ENCODE assay signal across 9 cellular contexts in genomic region chr17:7916383-7916677, GRCh38. TPM values are rescaled to one million over a fixed set of nuclear protein-coding genes. Genes with fewer than 3 reads are reported as not detected.
A peak's percentile ranks its signal among the peaks of the same experiment; 100 is the strongest.
DNase-seq lines count a peak whose midpoint lies in the region; ATAC-seq, FAIRE-seq and TF ChIP-seq lines count a peak whose summit lies in the region.
"Had no signal": no experiment of that assay in that cellular context is flagged by ENCODE, and none has a peak within 500 bp of the region (broad histone marks: within the 10 kb centered on the region; RNA-seq: fewer than 3 reads in every experiment).

No MANE protein-coding gene starts in this region.

- peak overlapping the region; percentile 58 for H3K27ac Mint-ChIP-seq in activated T-helper 2 cell treated with anti-CD3 and anti-CD28 coated beads, Interferon-gamma antibody, Interleukin-2, Interleukin-4, amounts not matched to agents 10 μg/mL and 5 μg/mL and 100 μg/mL, durations not matched to agents 14 hours and 24 hours and 36 hours

- peak overlapping the region; percentile 80 for H3K9ac ChIP-seq in keratinocyte (ENCODE audit: control insufficient read depth, extremely low read depth, insufficient read depth, low read length)

- H3K27me3 ChIP-seq in keratinocyte (ENCODE audit: control insufficient read depth, extremely low read depth, insufficient read depth, low read length) (no peaks in the 10 kb centered on the region), thoracic aorta (replicated peaks; ENCODE audit: insufficient read depth) (no peaks in the 10 kb centered on the region)

- intact Hi-C loops in activated T-helper 2 cell treated with anti-CD3 and anti-CD28 coated beads, Interferon-gamma antibody, Interleukin-2, Interleukin-4, amounts not matched to agents 10 μg/mL and 5 μg/mL and 100 μg/mL, durations not matched to agents 14 hours and 24 hours and 36 hours (cut with micrococcal nuclease): no loop called here

- no peaks in the 10 kb centered on the region for H3K27me3 Mint-ChIP-seq in activated T-helper 2 cell treated with anti-CD3 and anti-CD28 coated beads, Interferon-gamma antibody, Interleukin-2, Interleukin-4, amounts not matched to agents 10 μg/mL and 5 μg/mL and 100 μg/mL, durations not matched to agents 14 hours and 24 hours and 36 hours (ENCODE audit: low read depth)

- no peaks in the 10 kb centered on the region for H3K9me3 ChIP-seq in keratinocyte (ENCODE audit: control insufficient read depth, low read depth, low read length)
- no peaks in the 10 kb centered on the region for H3K9me3 ChIP-seq in thoracic aorta

- peak overlapping the region; percentile 87 for H3K27ac ChIP-seq in keratinocyte (ENCODE audit: control insufficient read depth, insufficient read depth, low read length)
- peak overlapping the region; percentile 90 to 94 for H3K27ac ChIP-seq in thoracic aorta

- FAIRE-seq in keratinocyte (lab: Jason Lieb, UNC): no peak
- FAIRE-seq: TTC549 had no signal

- no peaks in the 10 kb centered on the region for H4K20me1 ChIP-seq in keratinocyte (ENCODE audit: control insufficient read depth, extremely low read depth, insufficient read depth, low read length)

- H3K4me2 ChIP-seq in keratinocyte (ENCODE audit: control insufficient read depth, extremely low read depth, insufficient read depth, low read depth, low read length): peak overlapping the region; percentile 97

- no peaks in the 10 kb centered on the region for H3K9me1 ChIP-seq in keratinocyte (ENCODE audit: control insufficient read depth, extremely low read depth, insufficient read depth, low read length)

- dilution Hi-C loops in keratinocyte (cut with MboI; ENCODE audit: extremely low pct_ligation_motif_present, low sequenced_read_pairs): no loop called here

- peak overlapping the region; percentile 10 for H2AFZ ChIP-seq in keratinocyte (ENCODE audit: control insufficient read depth, low read length)

- peaks cover 23% of the 10 kb centered on the region for H3K4me1 Mint-ChIP-seq in activated T-helper 2 cell treated with anti-CD3 and anti-CD28 coated beads, Interferon-gamma antibody, Interleukin-2, Interleukin-4, amounts not matched to agents 10 μg/mL and 5 μg/mL and 100 μg/mL, durations not matched to agents 14 hours and 24 hours and 36 hours (ENCODE audit: low read depth)

- peak overlapping the region; percentile 75 for H3K4me3 Mint-ChIP-seq in activated T-helper 2 cell treated with anti-CD3 and anti-CD28 coated beads, Interferon-gamma antibody, Interleukin-2, Interleukin-4, amounts not matched to agents 10 μg/mL and 5 μg/mL and 100 μg/mL, durations not matched to agents 14 hours and 24 hours and 36 hours (ENCODE audit: low read depth)

- DNase-seq in activated CD8-positive, alpha-beta memory T cell treated with anti-CD3 and anti-CD28 coated beads, Interleukin-2, amount 50 U/mL, for 4 hours: peak; percentile 23
- no peak for DNase-seq in activated CD8-positive, alpha-beta memory T cell treated with anti-CD3 and anti-CD28 coated beads for 24 hours
- no peak for DNase-seq in activated T-helper 2 cell treated with anti-CD3 and anti-CD28 coated beads, Interferon-gamma antibody, Interleukin-2, Interleukin-4, amounts not matched to agents 10 μg/mL and 5 μg/mL and 100 μg/mL, durations not matched to agents 14 hours and 24 hours and 36 hours (ENCODE audit: low spot score)
- DNase-seq in keratinocyte (ENCODE audit: low read depth, low spot score) (no peak), thoracic aorta (ENCODE audit: low spot score) (no peak), NCI-H187 treated with DMSO at 0.1 percent for 48 hours (lab: John Stamatoyannopoulos, UW) (no peak), HuH-7 (ENCODE audit: low spot score) (no peak), NCI-H748 treated with DMSO at 0.1 percent for 48 hours (lab: John Stamatoyannopoulos, UW) (no peak)

- H3K4me1 ChIP-seq in keratinocyte (ENCODE audit: control insufficient read depth, extremely low read depth, insufficient read depth, low read length) (peaks cover 23% of the 10 kb centered on the region), thoracic aorta (ENCODE audit: control insufficient read depth in 1 of 2, low read depth in 2 of 2) (peaks cover 6 to 19% of the 10 kb centered on the region in 2 donors)

- TF ChIP-seq CTCF in keratinocyte (optimal IDR thresholded peaks at IDR 0.05 in 1 of 3, IDR thresholded peaks at IDR 0.05 in 1 of 3, conservative IDR thresholded peaks at IDR 0.05 in 1 of 3; ENCODE audit: extremely low read depth in 1 of 3, insufficient read depth in 2 of 3, low read length in 3 of 3): no peak
- no peak for TF ChIP-seq CTCF in thoracic aorta (IDR thresholded peaks at IDR 0.05)

- H3K4me3 ChIP-seq in keratinocyte (ENCODE audit: control insufficient read depth in 2 of 3, extremely low read depth in 1 of 3, insufficient read depth in 2 of 3, low read depth in 1 of 3, low read length in 3 of 3) (peak overlapping the region in 2 of 3 experiments; percentile 51 to 53), thoracic aorta (peak overlapping the region; percentile 77)

- H3K36me3 ChIP-seq in keratinocyte (ENCODE audit: control insufficient read depth in 2 of 2, extremely low read depth in 1 of 2, insufficient read depth in 2 of 2, low read length in 2 of 2) (peaks cover 2 to 8% of the 10 kb centered on the region in 2 experiments), thoracic aorta (peaks cover 3% of the 10 kb centered on the region)

- H3K79me2 ChIP-seq in keratinocyte (ENCODE audit: control insufficient read depth, insufficient read depth, low read length): no peaks in the 10 kb centered on the region

- H3K36me3 Mint-ChIP-seq in activated T-helper 2 cell treated with anti-CD3 and anti-CD28 coated beads, Interferon-gamma antibody, Interleukin-2, Interleukin-4, amounts not matched to agents 10 μg/mL and 5 μg/mL and 100 μg/mL, durations not matched to agents 14 hours and 24 hours and 36 hours (ENCODE audit: low read depth): peaks cover 15% of the 10 kb centered on the region

- no peaks in the 10 kb centered on the region for H3K9me3 Mint-ChIP-seq in activated T-helper 2 cell treated with anti-CD3 and anti-CD28 coated beads, Interferon-gamma antibody, Interleukin-2, Interleukin-4, amounts not matched to agents 10 μg/mL and 5 μg/mL and 100 μg/mL, durations not matched to agents 14 hours and 24 hours and 36 hours

- peak; percentile 1 for ATAC-seq in thoracic aorta (ENCODE audit: insufficient number of reproducible peaks, low FRiP score, low read depth)

RNA-seq across cellular contexts. Expression of gene RNF227, which starts 0.2 kb away (rescaled TPM):
- 4.8 and 5.0 TPM in 2 replicates for total RNA-seq in activated T-helper 2 cell treated with anti-CD3 and anti-CD28 coated beads, Interferon-gamma antibody, Interleukin-2, Interleukin-4, amounts not matched to agents 10 μg/mL and 5 μg/mL and 100 μg/mL, durations not matched to agents 14 hours and 24 hours and 36 hours
- 3.4 to 5.7 TPM (median 3.6 TPM) in 3 replicates for polyA plus RNA-seq in keratinocyte
- polyA plus RNA-seq in keratinocyte (2011; ENCODE audit: low read depth): 4.3 TPM
- 3.4 TPM in 2 replicates for polyA plus RNA-seq in keratinocyte (2011; cell fraction: cytosol; rRNA removed)
- polyA plus RNA-seq in keratinocyte (2011; cell fraction: nucleus; rRNA removed): 6.7 and 7.2 TPM in 2 replicates
- polyA plus RNA-seq in keratinocyte (2012; ENCODE audit: low replicate concordance): 1.6 and 15.6 TPM in 2 replicates
- polyA minus RNA-seq in keratinocyte: 1.3 to 2.1 TPM in 2 of 3 replicates, not detected in the other
- polyA minus RNA-seq in keratinocyte (2011; cell fraction: cytosol; rRNA and poly(A)+ RNA removed): 2.5 TPM
- 1.5 and 2.9 TPM in 2 replicates for polyA minus RNA-seq in keratinocyte (2011; cell fraction: nucleus; rRNA and poly(A)+ RNA removed)
- total RNA-seq in thoracic aorta: 1 to 10 TPM; 3.3 to 5.4 TPM

RNA-seq across cellular contexts. Expression of gene KCNAB3, which starts 13.3 kb away (rescaled TPM):
- total RNA-seq in activated T-helper 2 cell treated with anti-CD3 and anti-CD28 coated beads, Interferon-gamma antibody, Interleukin-2, Interleukin-4, amounts not matched to agents 10 μg/mL and 5 μg/mL and 100 μg/mL, durations not matched to agents 14 hours and 24 hours and 36 hours: 9.9 and 11.3 TPM in 2 replicates
- 2.0 to 2.5 TPM (median 2.2 TPM) in 3 replicates for polyA plus RNA-seq in keratinocyte
- 1.1 TPM for polyA plus RNA-seq in keratinocyte (2011; ENCODE audit: low read depth)
- polyA plus RNA-seq in keratinocyte (2011; cell fraction: cytosol; rRNA removed): 0.13 and 0.27 TPM in 2 replicates
- polyA plus RNA-seq in keratinocyte (2011; cell fraction: nucleus; rRNA removed): 17.3 and 18.3 TPM in 2 replicates
- 1.2 and 1.3 TPM in 2 replicates for polyA plus RNA-seq in keratinocyte (2012; ENCODE audit: low replicate concordance)
- 0.66 to 1.9 TPM (median 0.99 TPM) in 3 replicates for polyA minus RNA-seq in keratinocyte
- not detected for polyA minus RNA-seq in keratinocyte (2011; cell fraction: cytosol; rRNA and poly(A)+ RNA removed)
- polyA minus RNA-seq in keratinocyte (2011; cell fraction: nucleus; rRNA and poly(A)+ RNA removed): 2.2 and 2.8 TPM in 2 replicates
- total RNA-seq in thoracic aorta: not detected

RNA-seq across cellular contexts. Expression of gene TRAPPC1, which starts 15.4 kb away (rescaled TPM):
- total RNA-seq in activated T-helper 2 cell treated with anti-CD3 and anti-CD28 coated beads, Interferon-gamma antibody, Interleukin-2, Interleukin-4, amounts not matched to agents 10 μg/mL and 5 μg/mL and 100 μg/mL, durations not matched to agents 14 hours and 24 hours and 36 hours: 156 and 190 TPM in 2 replicates
- polyA plus RNA-seq in keratinocyte: 108 to 396 TPM (median 128 TPM) in 3 replicates
- 38.3 TPM for polyA plus RNA-seq in keratinocyte (2011; ENCODE audit: low read depth)
- 329 and 422 TPM in 2 replicates for polyA plus RNA-seq in keratinocyte (2011; cell fraction: cytosol; rRNA removed)
- polyA plus RNA-seq in keratinocyte (2011; cell fraction: nucleus; rRNA removed): 115 and 122 TPM in 2 replicates
- polyA plus RNA-seq in keratinocyte (2012; ENCODE audit: low replicate concordance): 190 and 276 TPM in 2 replicates
- polyA minus RNA-seq in keratinocyte: 161 to 257 TPM (median 217 TPM) in 3 replicates
- polyA minus RNA-seq in keratinocyte (2011; cell fraction: cytosol; rRNA and poly(A)+ RNA removed): 191 TPM
- polyA minus RNA-seq in keratinocyte (2011; cell fraction: nucleus; rRNA and poly(A)+ RNA removed): 38.1 and 71.9 TPM in 2 replicates
- 10 to 100 TPM; 14.6 to 36.1 TPM for total RNA-seq in thoracic aorta

RNA-seq across cellular contexts. Expression of gene CNTROB, which starts 15.7 kb away (rescaled TPM):
- 60.0 and 60.3 TPM in 2 replicates for total RNA-seq in activated T-helper 2 cell treated with anti-CD3 and anti-CD28 coated beads, Interferon-gamma antibody, Interleukin-2, Interleukin-4, amounts not matched to agents 10 μg/mL and 5 μg/mL and 100 μg/mL, durations not matched to agents 14 hours and 24 hours and 36 hours
- 17.4 to 20.5 TPM (median 17.4 TPM) in 3 replicates for polyA plus RNA-seq in keratinocyte
- 14.3 TPM for polyA plus RNA-seq in keratinocyte (2011; ENCODE audit: low read depth)
- polyA plus RNA-seq in keratinocyte (2011; cell fraction: cytosol; rRNA removed): 11.0 and 12.7 TPM in 2 replicates
- polyA plus RNA-seq in keratinocyte (2011; cell fraction: nucleus; rRNA removed): 63.2 and 66.1 TPM in 2 replicates
- polyA plus RNA-seq in keratinocyte (2012; ENCODE audit: low replicate concordance): 16.1 and 17.1 TPM in 2 replicates
- polyA minus RNA-seq in keratinocyte: 18.7 to 28.8 TPM (median 23.0 TPM) in 3 replicates
- polyA minus RNA-seq in keratinocyte (2011; cell fraction: cytosol; rRNA and poly(A)+ RNA removed): 12.9 TPM
- polyA minus RNA-seq in keratinocyte (2011; cell fraction: nucleus; rRNA and poly(A)+ RNA removed): 17.4 and 17.8 TPM in 2 replicates
- 10 to 100 TPM; 11.2 to 42.9 TPM for total RNA-seq in thoracic aorta

RNA-seq across cellular contexts. Expression of gene CHD3, which starts 27.7 kb away (rescaled TPM):
- 158 and 164 TPM in 2 replicates for total RNA-seq in activated T-helper 2 cell treated with anti-CD3 and anti-CD28 coated beads, Interferon-gamma antibody, Interleukin-2, Interleukin-4, amounts not matched to agents 10 μg/mL and 5 μg/mL and 100 μg/mL, durations not matched to agents 14 hours and 24 hours and 36 hours
- polyA plus RNA-seq in keratinocyte: 27.8 to 30.1 TPM (median 28.1 TPM) in 3 replicates
- polyA plus RNA-seq in keratinocyte (2011; ENCODE audit: low read depth): 19.1 TPM
- polyA plus RNA-seq in keratinocyte (2011; cell fraction: cytosol; rRNA removed): 21.7 and 36.9 TPM in 2 replicates
- 110 and 113 TPM in 2 replicates for polyA plus RNA-seq in keratinocyte (2011; cell fraction: nucleus; rRNA removed)
- polyA plus RNA-seq in keratinocyte (2012; ENCODE audit: low replicate concordance): 21.0 and 81.2 TPM in 2 replicates
- 51.0 to 122 TPM (median 65.2 TPM) in 3 replicates for polyA minus RNA-seq in keratinocyte
- polyA minus RNA-seq in keratinocyte (2011; cell fraction: cytosol; rRNA and poly(A)+ RNA removed): 83.5 TPM
- polyA minus RNA-seq in keratinocyte (2011; cell fraction: nucleus; rRNA and poly(A)+ RNA removed): 50.3 and 60.0 TPM in 2 replicates
- 100 to 1,000 TPM in 1 of 2 donors, 10 to 100 TPM in 1; 80.6 to 171 TPM for total RNA-seq in thoracic aorta

Comparison
In these comparisons a context has a peak if more than half of its experiments do, and no peak if none do; other contexts are left out.
1. RNA of gene KCNAB3, which starts 13.3 kb away (total RNA-seq): 9.9 to 11.3 TPM in activated T-helper 2 cell treated with anti-CD3 and anti-CD28 coated beads, Interferon-gamma antibody, Interleukin-2, Interleukin-4, amounts not matched to agents 10 μg/mL and 5 μg/mL and 100 μg/mL, durations not matched to agents 14 hours and 24 hours and 36 hours; not detected in thoracic aorta; every median in the first group is over 10 times any median in the second.